In the genomic region with DNA sequence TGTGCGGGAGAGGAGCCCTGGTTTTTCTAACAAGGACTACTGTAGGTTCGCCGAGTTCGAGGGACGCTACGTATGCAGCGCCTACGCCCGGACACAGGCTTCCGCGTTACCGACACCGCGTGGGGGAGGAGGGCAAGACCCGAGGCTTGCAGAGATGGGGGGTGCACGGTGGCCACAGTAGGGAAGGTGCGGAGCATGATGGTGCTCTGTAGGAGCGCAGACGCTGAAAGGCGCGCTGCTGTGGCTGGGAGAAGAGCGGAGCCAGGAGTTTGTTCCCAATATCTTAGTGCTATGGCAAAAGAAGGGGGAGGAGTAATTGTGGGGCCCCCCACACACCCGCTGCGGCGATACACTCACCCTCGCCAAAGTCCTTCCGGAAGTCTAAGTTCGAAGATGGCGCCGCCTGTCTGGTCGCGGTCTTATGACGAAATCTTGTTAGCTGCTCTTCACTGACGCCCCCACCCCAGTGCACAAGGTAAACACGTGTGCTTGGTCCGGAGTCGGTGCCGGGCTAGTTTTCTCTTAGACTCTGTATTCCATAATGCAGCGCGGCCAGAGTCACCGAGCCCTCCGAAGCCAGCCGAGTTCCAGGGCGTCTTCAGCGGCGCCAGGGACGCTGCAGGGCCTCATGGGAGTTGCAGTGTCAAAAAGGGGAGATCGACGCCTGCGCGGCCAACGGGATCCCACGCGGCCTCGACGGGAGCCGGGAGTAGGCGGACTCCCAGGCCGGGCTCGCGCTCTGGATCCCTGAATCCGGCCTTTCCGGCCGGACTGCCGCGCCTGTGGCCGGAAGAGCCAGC, we compare ENCODE assay signal across 8 cellular contexts. TPM values are rescaled to one million over a fixed set of nuclear protein-coding genes. Genes with fewer than 3 reads are reported as not detected.
DNase-seq lines count a peak whose midpoint lies in the region; ATAC-seq and TF ChIP-seq lines count a peak whose summit lies in the region.

A gene with protein sequence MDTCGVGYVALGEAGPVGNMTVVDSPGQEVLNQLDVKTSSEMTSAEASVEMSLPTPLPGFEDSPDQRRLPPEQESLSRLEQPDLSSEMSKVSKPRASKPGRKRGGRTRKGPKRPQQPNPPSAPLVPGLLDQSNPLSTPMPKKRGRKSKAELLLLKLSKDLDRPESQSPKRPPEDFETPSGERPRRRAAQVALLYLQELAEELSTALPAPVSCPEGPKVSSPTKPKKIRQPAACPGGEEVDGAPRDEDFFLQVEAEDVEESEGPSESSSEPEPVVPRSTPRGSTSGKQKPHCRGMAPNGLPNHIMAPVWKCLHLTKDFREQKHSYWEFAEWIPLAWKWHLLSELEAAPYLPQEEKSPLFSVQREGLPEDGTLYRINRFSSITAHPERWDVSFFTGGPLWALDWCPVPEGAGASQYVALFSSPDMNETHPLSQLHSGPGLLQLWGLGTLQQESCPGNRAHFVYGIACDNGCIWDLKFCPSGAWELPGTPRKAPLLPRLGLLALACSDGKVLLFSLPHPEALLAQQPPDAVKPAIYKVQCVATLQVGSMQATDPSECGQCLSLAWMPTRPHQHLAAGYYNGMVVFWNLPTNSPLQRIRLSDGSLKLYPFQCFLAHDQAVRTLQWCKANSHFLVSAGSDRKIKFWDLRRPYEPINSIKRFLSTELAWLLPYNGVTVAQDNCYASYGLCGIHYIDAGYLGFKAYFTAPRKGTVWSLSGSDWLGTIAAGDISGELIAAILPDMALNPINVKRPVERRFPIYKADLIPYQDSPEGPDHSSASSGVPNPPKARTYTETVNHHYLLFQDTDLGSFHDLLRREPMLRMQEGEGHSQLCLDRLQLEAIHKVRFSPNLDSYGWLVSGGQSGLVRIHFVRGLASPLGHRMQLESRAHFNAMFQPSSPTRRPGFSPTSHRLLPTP (minus strand): TSS at position 383 of the 800 bp plus-strand sequence. CDS start 13,210 bp downstream, outside the sequence.

- no peaks in the 10 kb centered on the region for H3K27me3 ChIP-seq in liver (ENCODE audit: control insufficient read depth in 4 of 4, insufficient read depth in 4 of 4, low read length in 3 of 4)

- H3K9me3 Mint-ChIP-seq in CD14-positive monocyte: no peaks in the 10 kb centered on the region

- no peaks in the 10 kb centered on the region for H3K9me3 ChIP-seq in liver (ENCODE audit: control insufficient read depth in 4 of 4, low read length in 3 of 4)

- ATAC-seq in GM19397 (IDR thresholded peaks at IDR 0.05; ENCODE audit: unreplicated experiment) (peak; percentile 80), HG03571 (IDR thresholded peaks at IDR 0.05; ENCODE audit: unreplicated experiment) (peak; percentile 77)

- peak within 1 kb of the TSS; percentile 98 to 100 (median 99) for H3K27ac Mint-ChIP-seq in CD14-positive monocyte

- TF ChIP-seq RAD21 in liver (IDR thresholded peaks at IDR 0.05): peak; percentile 27 to 32

- peak within 1 kb of the TSS; percentile 97 to 99 for H3K4me3 Mint-ChIP-seq in CD14-positive monocyte

- H3K9ac ChIP-seq in liver (ENCODE audit: low read depth in 1 of 2, low read length in 2 of 2): peak within 1 kb of the TSS; percentile 85 to 88

- H3K4me3 ChIP-seq in liver (ENCODE audit: low read depth in 1 of 3, low read length in 3 of 3): peak within 1 kb of the TSS; percentile 89 to 100 (median 99)

- H3K27me3 Mint-ChIP-seq in CD14-positive monocyte (ENCODE audit: low read depth in 3 of 3): no peaks in the 10 kb centered on the region

- WGBS in liver: under 1% methylated on average over 67 of the region's 67 CpGs

- peak; percentile 94 for DNase-seq in CD14-positive monocyte (ENCODE audit: low spot score)
- peak; percentile 100 for DNase-seq in NCI-H82 (lab: John Stamatoyannopoulos, UW)
- DNase-seq in activated CD4-positive, alpha-beta T cell treated with anti-CD3 and anti-CD28 coated beads, Interleukin-2, amount 50 U/mL, for 48 hours: peak; percentile 91 to 94
- DNase-seq in dermis microvascular lymphatic vessel endothelial cell (ENCODE audit: low read depth in 2 of 2): peak; percentile 93 to 98
- DNase-seq in stimulated activated CD4-positive, alpha-beta T cell treated with anti-CD3 and anti-CD28 coated beads, Interleukin-4, amount 100 ng/mL, for 24 hours: peak; percentile 94

- peaks cover 0 to 18% of the 10 kb centered on the region in 2 donors for H3K36me3 Mint-ChIP-seq in CD14-positive monocyte

- peaks cover 37% of the 10 kb centered on the region for H3K4me1 Mint-ChIP-seq in CD14-positive monocyte

- intact Hi-C loops in CD14-positive monocyte (cut with micrococcal nuclease): loop anchor here (1.0 to 5.0 kb wide), 3 partner anchors 14 to 144 kb away; partner anchors contain the start of genes EIF2B4 (in 2 of the 2), SNX17 (in 2 of the 2), ATRAID (in 1 of the 2) and SLC5A6 (in 1 of the 2)

- TF ChIP-seq CTCF in CD14-positive monocyte (IDR thresholded peaks at IDR 0.05) (no peak), liver (IDR thresholded peaks at IDR 0.05; ENCODE audit: low read depth, low read length, missing input control) (peak; percentile 11)

- H3K4me1 ChIP-seq in liver (ENCODE audit: control insufficient read depth in 4 of 4, insufficient read depth in 4 of 4, low read length in 3 of 4): peaks cover 10 to 29% (median 25%) of the 10 kb centered on the region in 4 donors

- H3K27ac ChIP-seq in liver (ENCODE audit: low read depth in 1 of 2, low read length in 2 of 2): peak within 1 kb of the TSS; percentile 90 to 95

- no peaks in the 10 kb centered on the region for H3K36me3 ChIP-seq in liver (ENCODE audit: control insufficient read depth in 4 of 4, insufficient read depth in 3 of 4, low read depth in 1 of 4, low read length in 3 of 4)

TF ChIP-seq in liver, 16 proteins besides CTCF, POLR2A, EP300 and RAD21:
- TF ChIP-seq FOXA2 (IDR thresholded peaks at IDR 0.05) (peak; percentile 43), YY1 (IDR thresholded peaks at IDR 0.05) (peak; percentile 98), SP1 (IDR thresholded peaks at IDR 0.05) (peak; percentile 72), JUND (IDR thresholded peaks at IDR 0.05) (peak; percentile 16 to 45), FOXA1 (IDR thresholded peaks at IDR 0.05) (peak; percentile 17), TAF1 (conservative IDR thresholded peaks at IDR 0.05) (no peak), HNF4G (IDR thresholded peaks at IDR 0.05) (no peak), HNF4A (conservative IDR thresholded peaks at IDR 0.05) (peak in 1 of 2 donors; percentile 29), RXRA (IDR thresholded peaks at IDR 0.05) (peak; percentile 50 to 63), NR2F2 (IDR thresholded peaks at IDR 0.05) (peak; percentile 60), GABPA (IDR thresholded peaks at IDR 0.05 in 1 of 2, conservative IDR thresholded peaks at IDR 0.05 in 1 of 2) (peak; percentile 47 to 90), REST (IDR thresholded peaks at IDR 0.05) (peak; percentile 79), EGR1 (IDR thresholded peaks at IDR 0.05; ENCODE audit: low read depth in 2 of 2) (peak in 1 of 2 donors; percentile 65)
- TF ChIP-seq, protein P1, sequence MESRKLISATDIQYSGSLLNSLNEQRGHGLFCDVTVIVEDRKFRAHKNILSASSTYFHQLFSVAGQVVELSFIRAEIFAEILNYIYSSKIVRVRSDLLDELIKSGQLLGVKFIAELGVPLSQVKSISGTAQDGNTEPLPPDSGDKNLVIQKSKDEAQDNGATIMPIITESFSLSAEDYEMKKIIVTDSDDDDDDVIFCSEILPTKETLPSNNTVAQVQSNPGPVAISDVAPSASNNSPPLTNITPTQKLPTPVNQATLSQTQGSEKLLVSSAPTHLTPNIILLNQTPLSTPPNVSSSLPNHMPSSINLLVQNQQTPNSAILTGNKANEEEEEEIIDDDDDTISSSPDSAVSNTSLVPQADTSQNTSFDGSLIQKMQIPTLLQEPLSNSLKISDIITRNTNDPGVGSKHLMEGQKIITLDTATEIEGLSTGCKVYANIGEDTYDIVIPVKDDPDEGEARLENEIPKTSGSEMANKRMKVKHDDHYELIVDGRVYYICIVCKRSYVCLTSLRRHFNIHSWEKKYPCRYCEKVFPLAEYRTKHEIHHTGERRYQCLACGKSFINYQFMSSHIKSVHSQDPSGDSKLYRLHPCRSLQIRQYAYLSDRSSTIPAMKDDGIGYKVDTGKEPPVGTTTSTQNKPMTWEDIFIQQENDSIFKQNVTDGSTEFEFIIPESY (IDR thresholded peaks at IDR 0.05): peak; percentile 97
- TF ChIP-seq, protein P2, sequence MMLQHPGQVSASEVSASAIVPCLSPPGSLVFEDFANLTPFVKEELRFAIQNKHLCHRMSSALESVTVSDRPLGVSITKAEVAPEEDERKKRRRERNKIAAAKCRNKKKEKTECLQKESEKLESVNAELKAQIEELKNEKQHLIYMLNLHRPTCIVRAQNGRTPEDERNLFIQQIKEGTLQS (IDR thresholded peaks at IDR 0.05): peak; percentile 24
- TF ChIP-seq, protein P3, sequence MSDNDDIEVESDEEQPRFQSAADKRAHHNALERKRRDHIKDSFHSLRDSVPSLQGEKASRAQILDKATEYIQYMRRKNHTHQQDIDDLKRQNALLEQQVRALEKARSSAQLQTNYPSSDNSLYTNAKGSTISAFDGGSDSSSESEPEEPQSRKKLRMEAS (IDR thresholded peaks at IDR 0.05): peak; percentile 98

RNA-seq across cellular contexts. Expression of the gene that starts here (rescaled TPM):
- 10 to 100 TPM; 34.4 to 41.7 TPM for polyA plus RNA-seq in CD14-positive monocyte
- total RNA-seq in dermis microvascular lymphatic vessel endothelial cell: 18.0 and 25.5 TPM in 2 replicates
- 10 to 100 TPM; 16.4 to 20.6 TPM for total RNA-seq in liver
- 10 to 100 TPM in 1 of 2 donors, 1 to 10 TPM in 1; 9.7 to 13.0 TPM for polyA plus RNA-seq in liver

Comparison
In these comparisons a context has a peak if more than half of its experiments do, and no peak if none do; other contexts are left out.
1. Peak in every context shown above with its lines: DNase-seq, ATAC-seq, H3K4me3 ChIP-seq and H3K27ac ChIP-seq.